ENCODE assay signal across 7 cellular contexts in genomic region chr15:67101981-67102929, GRCh38. TPM values are rescaled to one million over a fixed set of nuclear protein-coding genes. Genes with fewer than 3 reads are reported as not detected.
DNase-seq lines count a peak whose midpoint lies in the region; ATAC-seq and TF ChIP-seq lines count a peak whose summit lies in the region.

No MANE protein-coding gene starts in this region.

- no peak for TF ChIP-seq CTCF in retinal pigment epithelial cell (conservative IDR thresholded peaks at IDR 0.05; ENCODE audit: low read depth, low read length)

- peak; percentile 53 for ATAC-seq in GM19452 (IDR thresholded peaks at IDR 0.05; ENCODE audit: unreplicated experiment)

- DNase-seq in HT1080 (ENCODE audit: low read depth) (peak; percentile 75), retinal pigment epithelial cell (ENCODE audit: low read depth) (peak; percentile 95), NCI-H1436 (lab: John Stamatoyannopoulos, UW) (no peak), NCI-H1092 treated with DMSO at 0.1 percent for 48 hours (lab: John Stamatoyannopoulos, UW) (no peak), DMS53 (lab: John Stamatoyannopoulos, UW) (no peak)
- DNase-seq in activated gamma-delta T cell treated with anti-CD3 and anti-CD28 coated beads, Interleukin-2, amount 50 U/mL, for 16 hours (ENCODE audit: low read depth), result peak; percentile 48

- no peak overlapping the region for H3K4me3 ChIP-seq in retinal pigment epithelial cell (ENCODE audit: low read length)

RNA-seq across cellular contexts. Expression of gene SMAD3, which starts 36.9 kb away (rescaled TPM):
- 20.9 and 39.2 TPM in 2 replicates for total RNA-seq in HT1080 (2014; rRNA removed; shearing (Covaris generic))
- polyA plus RNA-seq in HT1080 (2015; cell fraction: cytosol; rRNA removed), result 99.4 and 115 TPM in 2 replicates
- 204 and 241 TPM in 2 replicates for polyA plus RNA-seq in HT1080 (2015; cell fraction: nucleus; rRNA removed)

Comparison
In these comparisons a context has a peak if more than half of its experiments do, and no peak if none do; other contexts are left out.
1. DNase-seq: peak in HT1080 (single experiment), activated gamma-delta T cell treated with anti-CD3 and anti-CD28 coated beads, Interleukin-2, amount 50 U/mL, for 16 hours (single experiment) and retinal pigment epithelial cell (single experiment); none in NCI-H1436 (single experiment), NCI-H1092 treated with DMSO at 0.1 percent for 48 hours (single experiment) and DMS53 (single experiment).